In the genomic region with DNA sequence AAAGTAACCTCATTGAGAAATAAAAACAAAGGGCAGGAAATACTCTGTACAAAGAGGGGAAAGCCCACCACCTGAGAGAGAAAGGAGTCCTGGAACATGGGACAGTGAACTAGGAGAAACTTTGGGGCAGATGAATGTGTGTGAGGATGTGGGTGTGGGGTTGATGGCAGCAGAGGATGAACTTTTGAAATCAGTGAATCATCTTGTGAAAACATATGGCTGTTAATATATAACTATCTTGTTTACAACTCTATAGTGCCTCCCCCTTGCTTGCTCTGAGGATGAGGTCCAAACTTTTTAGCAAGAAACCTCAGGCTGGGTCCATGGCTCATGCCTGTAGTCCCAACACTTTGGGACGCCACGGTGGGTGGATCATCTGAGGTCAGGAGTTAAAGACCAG, we compare ENCODE assay signal across 19 cellular contexts.
DNase-seq lines count a peak whose midpoint lies in the region; ATAC-seq, FAIRE-seq and TF ChIP-seq lines count a peak whose summit lies in the region.
"Had no signal": no experiment of that assay in that cellular context is flagged by ENCODE, and none has a peak within 500 bp of the region (broad histone marks: within the 10 kb centered on the region; RNA-seq: fewer than 3 reads in every experiment).

No MANE protein-coding gene starts in this region.

- FAIRE-seq in GM12892 (lab: Jason Lieb, UNC) = no peak
- FAIRE-seq: GM12891 had no signal

- no peak for TF ChIP-seq POLR2A in GM12892 (IDR thresholded peaks at IDR 0.05; ENCODE audit: low read depth, low read length)

- peak; percentile 76 for ATAC-seq in GM19372 (IDR thresholded peaks at IDR 0.05; ENCODE audit: low read depth, unreplicated experiment)
- peak; percentile 90 for ATAC-seq in HG03097 (IDR thresholded peaks at IDR 0.05; ENCODE audit: low FRiP score, unreplicated experiment)
- ATAC-seq in HG03558 (IDR thresholded peaks at IDR 0.05; ENCODE audit: extremely low read depth, unreplicated experiment) = peak; percentile 59

- in situ Hi-C loops in Caki2 (cut with HindIII; ENCODE audit: low pct_unique_long_range_greater_than_20kb, low sequenced_read_pairs) = no loop called here

- peak; percentile 51 for DNase-seq in Caki2 (ENCODE audit: low read depth)
- no peak for DNase-seq in activated CD4-positive, alpha-beta T cell treated with anti-CD3 and anti-CD28 coated beads for 48 hours
- DNase-seq in stimulated activated CD4-positive, alpha-beta T cell treated with anti-CD3 and anti-CD28 coated beads, Interleukin-2, amount 100 ng/mL, for 24 hours = no peak
- DNase-seq in GM12892 (ENCODE audit: insufficient read length) = no peak
- DNase-seq in NAMALWA (ENCODE audit: low spot score) = no peak
- DNase-seq: 8988T, COR-L47, DMS79, GOT3, NCI-H1105, NCI-H1694 treated with DMSO at 0.1 percent for 48 hours, NCI-H345, NCI-H526 treated with DMSO at 0.1 percent for 48 hours, PC-9, T-helper 9 cell had no signal
